ENCODE assay signal across 9 cellular contexts in genomic region chr11:120912504-120912903, GRCh38.
A peak's percentile ranks its signal among the peaks of the same experiment; 100 is the strongest.
DNase-seq lines count a peak whose midpoint lies in the region; ATAC-seq, FAIRE-seq and TF ChIP-seq lines count a peak whose summit lies in the region.
"Had no signal": no experiment of that assay in that cellular context is flagged by ENCODE, and none has a peak within 500 bp of the region (broad histone marks: within the 10 kb centered on the region; RNA-seq: fewer than 3 reads in every experiment).

No MANE protein-coding gene starts in this region.

- BruUV-seq in K562 (replicated peaks; lab: Mats Ljungman, UMichigan) = no TSS peak

- H3K4me3 Mint-ChIP-seq in stimulated activated naive B cell treated with anti-CD40 and anti-IgM and Interleukin-4, amounts not matched to agents 10 μg/mL and 1 μg/mL and 100 μg/mL, for 72 hours = no peak overlapping the region
- no peak overlapping the region for H3K4me3 Mint-ChIP-seq in mesothelial cell of epicardium

- no peaks in the 10 kb centered on the region for H3K9me3 Mint-ChIP-seq in stimulated activated naive B cell treated with anti-CD40 and anti-IgM and Interleukin-4, amounts not matched to agents 10 μg/mL and 1 μg/mL and 100 μg/mL, for 72 hours
- H3K9me3 Mint-ChIP-seq in mesothelial cell of epicardium = no peaks in the 10 kb centered on the region

- intact Hi-C loops in K562 (cut with micrococcal nuclease) = no loop called here

- FAIRE-seq in K562 (lab: Jason Lieb, UNC) = no peak

- TF ChIP-seq POLR2A in K562 (conservative IDR thresholded peaks at IDR 0.05) = no peak

- H3K4me3 ChIP-seq in DOHH2 (ENCODE audit: low read length) (no peak overlapping the region), K562 (no peak overlapping the region)

- H3K27me3 Mint-ChIP-seq in stimulated activated naive B cell treated with anti-CD40 and anti-IgM and Interleukin-4, amounts not matched to agents 10 μg/mL and 1 μg/mL and 100 μg/mL, for 72 hours = peaks cover 20 to 31% of the 10 kb centered on the region in 2 donors
- peaks cover 6% of the 10 kb centered on the region for H3K27me3 Mint-ChIP-seq in mesothelial cell of epicardium (ENCODE audit: low read depth)

- TF ChIP-seq RAD21 in Ishikawa (IDR thresholded peaks at IDR 0.05; ENCODE audit: low read depth) (0 out of 2 replicates have a peak, but pooled peaks have one; percentile 8), K562 (CRISPR knock-in tag; conservative IDR thresholded peaks at IDR 0.05 in 1 of 2, IDR thresholded peaks at IDR 0.05 in 1 of 2) (0 out of 4 replicates have a peak, but pooled peaks of 1 of the 2 experiments have one; percentile 12)

- TF ChIP-seq CTCF in DOHH2 (IDR thresholded peaks at IDR 0.05; ENCODE audit: low read depth, low read length, poor library complexity, severe bottlenecking) (peak; percentile 30), K562 (IDR thresholded peaks at IDR 0.05 in 2 of 3, conservative IDR thresholded peaks at IDR 0.05 in 1 of 3; ENCODE audit: insufficient read depth in 2 of 3, low read depth in 1 of 3, low read length in 3 of 3) (peak in 2 of 3 experiments; percentile 40 to 47; a peak in 3 of 6 replicates), mesothelial cell of epicardium (IDR thresholded peaks at IDR 0.05; ENCODE audit: unreplicated experiment) (no peak)

- H3K4me1 ChIP-seq in DOHH2 (ENCODE audit: control insufficient read depth, low read length) (no peaks in the 10 kb centered on the region), K562 (replicated peaks in 1 of 2; ENCODE audit: control insufficient read depth in 2 of 2, insufficient read depth in 2 of 2, low read length in 2 of 2) (no peaks in the 10 kb centered on the region)

- in situ Hi-C loops in K562 (cut with MboI) = no loop called here

- no peak overlapping the region for H3K4me2 ChIP-seq in DOHH2 (ENCODE audit: low read length)
- H3K4me2 ChIP-seq in K562 (ENCODE audit: insufficient read depth, low read length) = no peak overlapping the region

- H3F3A ChIP-seq in DOHH2 (ENCODE audit: control insufficient read depth, insufficient read depth) = no peaks in the 10 kb centered on the region

- H3K27ac Mint-ChIP-seq in stimulated activated naive B cell treated with anti-CD40 and anti-IgM and Interleukin-4, amounts not matched to agents 10 μg/mL and 1 μg/mL and 100 μg/mL, for 72 hours = no peak overlapping the region
- no peak overlapping the region for H3K27ac Mint-ChIP-seq in mesothelial cell of epicardium

- H3K27ac ChIP-seq in DOHH2 (ENCODE audit: low read depth, low read length) (no peak overlapping the region), K562 (ENCODE audit: extremely low read depth, low read depth, low read length) (no peak overlapping the region)

- TF ChIP-seq EP300 in Ishikawa (IDR thresholded peaks at IDR 0.05; ENCODE audit: borderline replicate concordance) (no peak), K562 (IDR thresholded peaks at IDR 0.05; ENCODE audit: low read length) (no peak)

- H3K9me3 ChIP-seq in DOHH2 (ENCODE audit: control insufficient read depth, insufficient read depth, low read length) = no peaks in the 10 kb centered on the region
- no peaks in the 10 kb centered on the region for H3K9me3 ChIP-seq in K562 (replicated peaks; ENCODE audit: control insufficient read depth, insufficient read depth, low read depth, low read length)

- H3K36me3 ChIP-seq in DOHH2 (ENCODE audit: control insufficient read depth, low read length) = no peaks in the 10 kb centered on the region
- no peaks in the 10 kb centered on the region for H3K36me3 ChIP-seq in K562 (ENCODE audit: control insufficient read depth, insufficient read depth, low read length)

- H3K79me2 ChIP-seq in DOHH2 (ENCODE audit: control insufficient read depth, low read length) = no peaks in the 10 kb centered on the region
- no peaks in the 10 kb centered on the region for H3K79me2 ChIP-seq in K562 (ENCODE audit: control insufficient read depth, insufficient read depth, low read length)

- H3K4me1 Mint-ChIP-seq in stimulated activated naive B cell treated with anti-CD40 and anti-IgM and Interleukin-4, amounts not matched to agents 10 μg/mL and 1 μg/mL and 100 μg/mL, for 72 hours = no peaks in the 10 kb centered on the region
- H3K4me1 Mint-ChIP-seq in mesothelial cell of epicardium = peaks cover 11% of the 10 kb centered on the region

- H2AFZ ChIP-seq in K562 (ENCODE audit: low read depth, low read length) = no peak overlapping the region

- ATAC-seq in K562 = peak; percentile 73; the same call in 2 of the 3 replicates
- no peak for ATAC-seq in stimulated activated naive B cell treated with anti-CD40 and anti-IgM and Interleukin-4, amounts not matched to agents 10 μg/mL and 1 μg/mL and 100 μg/mL, for 72 hours (replicated peaks)

- CTCF ChIA-PET in K562 (lab: Yijun Ruan, JAX; ENCODE audit: low intra/inter-chr PET ratio) = no interaction called here

- 0% methylated on average over 5 of the region's 5 CpGs for WGBS in K562 (ENCODE audit: insufficient coverage, low coverage, missing lambda C conversion rate)

- no peaks in the 10 kb centered on the region for H3K9me2 ChIP-seq in DOHH2 (replicated peaks; ENCODE audit: control insufficient read depth, low read length)

- H3K36me3 Mint-ChIP-seq in stimulated activated naive B cell treated with anti-CD40 and anti-IgM and Interleukin-4, amounts not matched to agents 10 μg/mL and 1 μg/mL and 100 μg/mL, for 72 hours = peaks cover 0 to 5% of the 10 kb centered on the region in 2 donors
- no peaks in the 10 kb centered on the region for H3K36me3 Mint-ChIP-seq in mesothelial cell of epicardium

- H3K9me1 ChIP-seq in K562 (ENCODE audit: control insufficient read depth, insufficient read depth, low read length) = no peaks in the 10 kb centered on the region

- no peaks in the 10 kb centered on the region; the same call in 1 of the 2 replicates for H4K20me1 ChIP-seq in DOHH2 (ENCODE audit: control insufficient read depth, insufficient read depth, low read depth, low read length)
- peaks cover 3% of the 10 kb centered on the region; the same call in 1 of the 2 replicates for H4K20me1 ChIP-seq in K562 (replicated peaks; ENCODE audit: control insufficient read depth, insufficient read depth, low read length)

- H3K9ac ChIP-seq in K562 (ENCODE audit: insufficient read depth in 1 of 2, low read depth in 2 of 2, low read length in 2 of 2) = no peak overlapping the region

- POLR2A ChIA-PET in K562 (lab: Yijun Ruan, JAX) = interaction anchor here (0.6 kb wide), 2 partner anchors 51 to 361 kb away, joined by 3 to 4 read pairs; no protein-coding TSS in a partner anchor

- DNase-seq in K562 (ENCODE audit: extremely low read depth in 1 of 4, low spot score in 3 of 4) (peak in 2 of 4 experiments; percentile 15 to 26), midbrain (lab: John Stamatoyannopoulos, UW) (peak; percentile 41), T-helper 1 cell (no peak), mesothelial cell of epicardium (ENCODE audit: low spot score in 2 of 2, unreplicated experiment in 2 of 2) (no peak)
- DNase-seq in stimulated activated naive CD4-positive, alpha-beta T cell (lab: John Stamatoyannopoulos, UW) = no peak
- DNase-seq in stimulated activated naive B cell treated with anti-CD40 and anti-IgM and Interleukin-4, amounts not matched to agents 10 μg/mL and 1 μg/mL and 100 μg/mL, for 72 hours = no peak
- DNase-seq: stimulated activated CD4-positive, alpha-beta T cell treated with anti-CD3 and anti-CD28 coated beads, Interleukin-1b, Interleukin-23, amount 100 ng/mL, for 48 hours had no signal

- H3K27me3 ChIP-seq in DOHH2 (ENCODE audit: control insufficient read depth, low read length) (peaks cover 7% of the 10 kb centered on the region), K562 (ENCODE audit: control insufficient read depth in 2 of 2, insufficient read depth in 2 of 2, low read length in 2 of 2) (peaks cover 3 to 53% of the 10 kb centered on the region in 2 experiments; a peak in 4 of 5 replicates)

TF ChIP-seq in Ishikawa, 13 proteins besides CTCF, POLR2A, EP300 and RAD21 (continues in another document):
- TF ChIP-seq, protein P1, sequence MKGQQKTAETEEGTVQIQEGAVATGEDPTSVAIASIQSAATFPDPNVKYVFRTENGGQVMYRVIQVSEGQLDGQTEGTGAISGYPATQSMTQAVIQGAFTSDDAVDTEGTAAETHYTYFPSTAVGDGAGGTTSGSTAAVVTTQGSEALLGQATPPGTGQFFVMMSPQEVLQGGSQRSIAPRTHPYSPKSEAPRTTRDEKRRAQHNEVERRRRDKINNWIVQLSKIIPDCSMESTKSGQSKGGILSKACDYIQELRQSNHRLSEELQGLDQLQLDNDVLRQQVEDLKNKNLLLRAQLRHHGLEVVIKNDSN (IDR thresholded peaks at IDR 0.05) = no peak
- TF ChIP-seq FOXM1 (IDR thresholded peaks at IDR 0.05; ENCODE audit: borderline replicate concordance, low read depth) = no peak
- no peak for TF ChIP-seq TEAD4 (IDR thresholded peaks at IDR 0.05)
- TF ChIP-seq TAF1 (IDR thresholded peaks at IDR 0.05; ENCODE audit: low read depth) = no peak
- no peak for TF ChIP-seq NFIC (IDR thresholded peaks at IDR 0.05)
- no peak for TF ChIP-seq EGR1 (IDR thresholded peaks at IDR 0.05)
- TF ChIP-seq ZBTB7A (IDR thresholded peaks at IDR 0.05; ENCODE audit: low read depth) = no peak
- TF ChIP-seq YY1 (IDR thresholded peaks at IDR 0.05; ENCODE audit: low read depth) = no peak
- TF ChIP-seq CREB1 (IDR thresholded peaks at IDR 0.05; ENCODE audit: low read depth) = no peak

TF ChIP-seq in K562, 482 proteins besides CTCF, POLR2A, EP300 and RAD21 (continues in another document):
- TF ChIP-seq DMBX1 (CRISPR knock-in tag; IDR thresholded peaks at IDR 0.05; ENCODE audit: borderline replicate concordance) (no peak), ILK (tag; IDR thresholded peaks at IDR 0.05; ENCODE audit: borderline replicate concordance, low read depth) (no peak), RCOR1 (IDR thresholded peaks at IDR 0.05; ENCODE audit: borderline replicate concordance in 1 of 2, low read depth in 2 of 2, low read length in 2 of 2) (no peak), CBFA2T2 (conservative IDR thresholded peaks at IDR 0.05) (no peak)
